In genomic region chr2:127079358-127079920, GRCh38 we compare ENCODE assay signal across 2 cellular contexts.
TF ChIP-seq lines count a peak whose summit lies in the region.

No MANE protein-coding gene starts in this region.

TF ChIP-seq in GM12891, 5 proteins besides CTCF, POLR2A, EP300 and RAD21 (continued from another document):
- no peak for TF ChIP-seq TAF1 (IDR thresholded peaks at IDR 0.05; ENCODE audit: low read depth, low read length)
- TF ChIP-seq POU2F2 (IDR thresholded peaks at IDR 0.05; ENCODE audit: low read depth, low read length), result no peak
- no peak for TF ChIP-seq POLR2AphosphoS5 (IDR thresholded peaks at IDR 0.05; ENCODE audit: low read depth, low read length)
- no peak for TF ChIP-seq PAX5 (IDR thresholded peaks at IDR 0.05; ENCODE audit: insufficient read depth, low read length, severe bottlenecking)

TF ChIP-seq in H1, 55 proteins besides CTCF, POLR2A, EP300 and RAD21:
- TF ChIP-seq ASH2L (IDR thresholded peaks at IDR 0.05; ENCODE audit: low read length), result no peak
- no peak for TF ChIP-seq SUZ12 (IDR thresholded peaks at IDR 0.05; ENCODE audit: low read length)
